10 cellular contexts compared by ENCODE assay signal in the genomic region with DNA sequence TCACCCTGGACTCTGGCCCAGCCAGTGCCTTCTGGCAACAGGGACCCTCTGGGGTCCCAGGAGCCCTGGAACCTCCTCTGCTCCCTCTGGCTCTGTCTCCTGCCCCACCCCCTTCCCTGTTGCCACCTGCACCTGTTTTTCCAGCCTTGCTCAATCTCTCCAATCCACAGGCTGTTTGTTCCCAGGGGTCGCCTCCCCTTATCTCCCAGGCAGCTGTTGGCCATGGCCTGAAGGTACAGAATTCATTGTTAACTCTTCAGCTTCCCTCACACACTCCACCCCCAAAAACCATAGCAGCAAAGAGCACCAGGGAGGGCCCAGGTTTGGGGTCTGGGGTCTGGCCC. TPM values are rescaled to one million over a fixed set of nuclear protein-coding genes. Genes with fewer than 3 reads are reported as not detected.
DNase-seq lines count a peak whose midpoint lies in the region; ATAC-seq and TF ChIP-seq lines count a peak whose summit lies in the region.
"Had no signal": no experiment of that assay in that cellular context is flagged by ENCODE, and none has a peak within 500 bp of the region (broad histone marks: within the 10 kb centered on the region; RNA-seq: fewer than 3 reads in every experiment).

No MANE protein-coding gene starts in this region.

- no peaks in the 10 kb centered on the region for H3K79me1 ChIP-seq in IMR-90 (ENCODE audit: low read depth in 1 of 2, low read length in 2 of 2)

- H3K23ac ChIP-seq in IMR-90 (ENCODE audit: low read depth, low read length): no peak overlapping the region

- TF ChIP-seq POLR2A in IMR-90 (IDR thresholded peaks at IDR 0.05; ENCODE audit: low read depth, low read length) (no peak), esophagus squamous epithelium (IDR thresholded peaks at IDR 0.05) (no peak)

- H3K4me3 ChIP-seq in IMR-90 (ENCODE audit: insufficient read depth, low read depth, low read length) (no peak overlapping the region), esophagus squamous epithelium (no peak overlapping the region)

- H2AK5ac ChIP-seq in IMR-90 (ENCODE audit: low read depth, low read length): no peak overlapping the region

- H3K18ac ChIP-seq in IMR-90 (ENCODE audit: low read depth, low read length): no peak overlapping the region

- TF ChIP-seq RAD21 in IMR-90 (IDR thresholded peaks at IDR 0.05; ENCODE audit: low read length): no peak

- H3K27me3 ChIP-seq in IMR-90 (ENCODE audit: control insufficient read depth, insufficient read depth, low read length): peaks cover 9% of the 10 kb centered on the region
- H3K27me3 ChIP-seq in esophagus squamous epithelium: no peaks in the 10 kb centered on the region
- H3K27me3 ChIP-seq: foreskin keratinocyte had no signal

- TF ChIP-seq CTCF in IMR-90 (conservative IDR thresholded peaks at IDR 0.05; ENCODE audit: low read depth, low read length) (no peak), esophagus squamous epithelium (IDR thresholded peaks at IDR 0.05) (no peak)

- H3K14ac ChIP-seq in IMR-90 (replicated peaks; ENCODE audit: low read depth, low read length): no peak overlapping the region

- no peaks in the 10 kb centered on the region for H3K9me3 Mint-ChIP-seq in stimulated activated naive B cell treated with anti-CD40 and anti-IgM and Interleukin-4, amounts not matched to agents 10 μg/mL and 1 μg/mL and 100 μg/mL, for 72 hours

- DNase-seq in IMR-90 (no peak), NCI-H82 treated with DMSO at 0.1 percent for 48 hours (lab: John Stamatoyannopoulos, UW; ENCODE audit: unreplicated experiment) (peak; percentile 71), esophagus squamous epithelium (lab: John Stamatoyannopoulos, UW) (no peak), activated gamma-delta T cell (lab: John Stamatoyannopoulos, UW) (no peak)
- DNase-seq in stimulated activated naive B cell treated with anti-CD40 and anti-IgM and Interleukin-4, amounts not matched to agents 10 μg/mL and 1 μg/mL and 100 μg/mL, for 72 hours: no peak
- DNase-seq: activated CD4-positive, alpha-beta T cell treated with anti-CD3 and anti-CD28 coated beads for 1 hour; foreskin keratinocyte; stimulated activated CD4-positive, alpha-beta T cell treated with anti-CD3 and anti-CD28 coated beads, Interleukin-2, amount 100 ng/mL, for 48 hours had no signal

- H3K9me3 ChIP-seq in IMR-90 (ENCODE audit: control insufficient read depth, insufficient read depth, low read length) (no peaks in the 10 kb centered on the region), esophagus squamous epithelium (no peaks in the 10 kb centered on the region)

- dilution Hi-C loops in IMR-90 (cut with HindIII; ENCODE audit: low sequenced_read_pairs, unreplicated experiment): no loop called here

- H3K4me1 ChIP-seq in IMR-90 (ENCODE audit: control insufficient read depth, insufficient read depth, low read length): peaks cover 16% of the 10 kb centered on the region
- peaks cover 40 to 90% (median 56%) of the 10 kb centered on the region in 3 donors for H3K4me1 ChIP-seq in esophagus squamous epithelium

- H3K36me3 ChIP-seq in IMR-90 (ENCODE audit: control insufficient read depth, insufficient read depth, low read length) (no peaks in the 10 kb centered on the region), esophagus squamous epithelium (no peaks in the 10 kb centered on the region)

- H3K27ac ChIP-seq in IMR-90 (ENCODE audit: insufficient read depth, low read length) (no peak overlapping the region), esophagus squamous epithelium (peak overlapping the region; percentile 88 to 97 (median 96))

- CTCF ChIA-PET in IMR-90 (lab: Yijun Ruan, JAX): interaction anchor here (0.6 to 0.8 kb wide), 2 partner anchors 36 to 42 kb away, joined by 3 read pairs; no protein-coding TSS in a partner anchor

- H3K9me1 ChIP-seq in IMR-90 (ENCODE audit: insufficient read depth, low read length): peaks cover 4% of the 10 kb centered on the region; the same call in 1 of the 2 replicates

- no peak overlapping the region for H3K9ac ChIP-seq in IMR-90 (ENCODE audit: low read depth, low read length)

- no peak overlapping the region for H3K56ac ChIP-seq in IMR-90 (ENCODE audit: extremely low read depth, insufficient read depth, low read length)

- no TSS peak for BruUV-seq in IMR-90 (replicated peaks; lab: Mats Ljungman, UMichigan)

- peaks cover 0 to 4% of the 10 kb centered on the region in 2 donors for H3K27me3 Mint-ChIP-seq in stimulated activated naive B cell treated with anti-CD40 and anti-IgM and Interleukin-4, amounts not matched to agents 10 μg/mL and 1 μg/mL and 100 μg/mL, for 72 hours

- WGBS in IMR-90 (ENCODE audit: extremely low coverage in 2 of 2, insufficient read length in 1 of 2), 2 experiments: no CpG with 5 or more reads among the region's 1 CpG
- 22 to 60% methylated on average over 1 of the region's 1 CpG for WGBS in esophagus squamous epithelium, 2 donors

- ATAC-seq in IMR-90 (ENCODE audit: low read depth) (no peak), HG03039 (IDR thresholded peaks at IDR 0.05; ENCODE audit: unreplicated experiment) (no peak), GM19397 (IDR thresholded peaks at IDR 0.05; ENCODE audit: unreplicated experiment) (no peak)
- no peak for ATAC-seq in stimulated activated naive B cell treated with anti-CD40 and anti-IgM and Interleukin-4, amounts not matched to agents 10 μg/mL and 1 μg/mL and 100 μg/mL, for 72 hours (replicated peaks)

- in situ Hi-C loops in IMR-90 (cut with MboI; ENCODE audit: low sequenced_read_pairs): no loop called here

- no peak overlapping the region for H2AFZ ChIP-seq in IMR-90 (replicated peaks; ENCODE audit: low read length, poor library complexity)

- POLR2A ChIA-PET in IMR-90 (lab: Charles Lee; ENCODE audit: unreplicated experiment): interaction anchor here (1.0 kb wide), 1 partner anchor 39 kb away, joined by 3 read pairs; the partner anchor contains the start of gene TOB1

- H4K8ac ChIP-seq in IMR-90 (ENCODE audit: low read depth in 2 of 2, low read length in 2 of 2): peak overlapping the region in 1 of 2 experiments; percentile 17; a peak in 1 of 4 replicates

- H2BK5ac ChIP-seq in IMR-90 (ENCODE audit: low read depth, low read length, poor library complexity, severe bottlenecking): no peak overlapping the region

- H3K4ac ChIP-seq in IMR-90 (ENCODE audit: low read depth, low read length): no peak overlapping the region

- H3K36me3 Mint-ChIP-seq in stimulated activated naive B cell treated with anti-CD40 and anti-IgM and Interleukin-4, amounts not matched to agents 10 μg/mL and 1 μg/mL and 100 μg/mL, for 72 hours: no peaks in the 10 kb centered on the region

- peak overlapping the region; percentile 62 for H2AK9ac ChIP-seq in IMR-90 (replicated peaks; ENCODE audit: low read depth, low read length, poor library complexity)

- peak overlapping the region; percentile 44 for H3K27ac Mint-ChIP-seq in stimulated activated naive B cell treated with anti-CD40 and anti-IgM and Interleukin-4, amounts not matched to agents 10 μg/mL and 1 μg/mL and 100 μg/mL, for 72 hours

- no peak overlapping the region for H2BK20ac ChIP-seq in IMR-90 (ENCODE audit: low read depth, low read length)

- no peaks in the 10 kb centered on the region for H3K4me1 Mint-ChIP-seq in stimulated activated naive B cell treated with anti-CD40 and anti-IgM and Interleukin-4, amounts not matched to agents 10 μg/mL and 1 μg/mL and 100 μg/mL, for 72 hours

- no peak overlapping the region for H3K4me3 Mint-ChIP-seq in stimulated activated naive B cell treated with anti-CD40 and anti-IgM and Interleukin-4, amounts not matched to agents 10 μg/mL and 1 μg/mL and 100 μg/mL, for 72 hours

- H3K4me2 ChIP-seq in IMR-90 (ENCODE audit: low read depth, low read length): no peak overlapping the region

- H4K91ac ChIP-seq in IMR-90 (ENCODE audit: insufficient read depth, low read depth, low read length): no peak overlapping the region

- no peaks in the 10 kb centered on the region for H4K20me1 ChIP-seq in IMR-90 (ENCODE audit: insufficient read depth, low read length)

- H2BK120ac ChIP-seq in IMR-90 (ENCODE audit: low read depth, low read length): no peak overlapping the region

- no peak overlapping the region; the same call in 1 of the 2 replicates for H4K5ac ChIP-seq in IMR-90 (ENCODE audit: low read depth, low read length)

- H2BK15ac ChIP-seq in IMR-90 (ENCODE audit: low read depth, low read length): no peak overlapping the region; the same call in 2 of the 3 replicates

- intact Hi-C loops in IMR-90 (cut with micrococcal nuclease): no loop called here
- intact Hi-C loops in esophagus squamous epithelium (cut with DNase I): no loop called here

TF ChIP-seq in IMR-90, 13 proteins besides CTCF, POLR2A, EP300 and RAD21 (continues in another document):
- TF ChIP-seq CEBPB (IDR thresholded peaks at IDR 0.05; ENCODE audit: low read depth, low read length) (no peak), ELK1 (IDR thresholded peaks at IDR 0.05; ENCODE audit: borderline replicate concordance, low read depth, low read length) (no peak), NFE2L2 (IDR thresholded peaks at IDR 0.05; ENCODE audit: low read depth, low read length) (no peak), SMC3 (IDR thresholded peaks at IDR 0.05; ENCODE audit: low read depth, low read length) (no peak), BHLHE40 (IDR thresholded peaks at IDR 0.05; ENCODE audit: low read depth, low read length) (no peak), RCOR1 (IDR thresholded peaks at IDR 0.05; ENCODE audit: insufficient replicate concordance, low read length) (no peak), USF2 (IDR thresholded peaks at IDR 0.05; ENCODE audit: low read depth, low read length) (no peak), MXI1 (IDR thresholded peaks at IDR 0.05; ENCODE audit: borderline replicate concordance, low read depth, low read length) (no peak)

RNA-seq across cellular contexts. Expression of gene TOB1, which starts 39.3 kb away (rescaled TPM):
- total RNA-seq in IMR-90 (2012; rRNA removed) (4.3 and 6.1 TPM in 2 replicates), esophagus squamous epithelium (10 to 100 TPM; 21.5 to 35.9 (median 31.1) TPM)
- 9.0 and 9.2 TPM in 2 replicates for polyA plus RNA-seq in IMR-90 (2012; rRNA removed)
- polyA plus RNA-seq in IMR-90 (2012; cell fraction: cytosol; rRNA removed): 8.7 and 11.5 TPM in 2 replicates
- 10.3 and 26.9 TPM in 2 replicates for polyA plus RNA-seq in IMR-90 (2012; cell fraction: nucleus; rRNA removed; ENCODE audit: low replicate concordance)
